In the genomic region with DNA sequence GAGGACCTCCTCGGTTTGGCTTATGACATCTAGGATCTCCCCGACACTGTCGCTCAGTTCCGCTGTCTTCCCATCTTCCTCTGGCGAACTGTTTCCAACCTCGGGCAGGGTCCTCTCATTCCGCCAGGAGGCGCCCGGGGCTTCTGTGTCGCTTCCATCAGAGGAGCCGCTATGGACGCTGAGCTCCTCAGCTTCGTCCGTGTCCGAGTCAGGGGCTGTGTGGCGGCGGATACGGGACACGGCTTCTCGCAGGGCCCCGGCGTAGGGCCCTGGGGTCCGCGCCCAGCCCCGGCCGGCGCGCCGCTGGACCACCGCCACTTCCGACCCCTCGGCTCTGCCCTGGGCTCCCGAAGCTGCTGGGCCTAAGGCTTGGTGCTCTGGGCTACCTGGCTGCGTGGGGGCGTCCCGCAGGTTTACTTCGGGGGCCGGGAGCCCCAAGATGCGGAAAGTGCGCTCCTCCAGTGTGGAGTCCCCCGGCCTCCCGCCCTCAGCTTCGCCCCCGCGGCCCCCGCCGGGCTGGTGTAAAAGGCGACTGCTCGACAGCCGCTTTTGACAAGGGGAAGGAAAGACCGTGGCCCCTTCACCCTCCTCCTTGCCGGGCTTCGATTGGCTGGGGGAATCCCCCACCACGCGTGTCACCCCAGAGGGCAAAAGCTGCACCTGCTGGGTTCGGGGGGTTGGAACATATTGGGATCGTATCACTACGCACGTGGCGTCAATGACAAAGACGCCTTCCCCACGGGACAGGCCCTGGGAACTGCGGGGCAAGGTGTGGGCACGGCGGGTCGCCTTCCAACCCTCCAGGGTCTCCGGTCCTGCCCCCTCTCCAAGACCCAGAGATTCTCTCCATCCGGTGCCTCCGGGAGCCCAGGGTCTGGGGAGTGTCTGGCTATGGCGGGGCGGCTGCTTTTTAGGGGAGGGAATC, we compare ENCODE assay signal across 9 cellular contexts. TPM values are rescaled to one million over a fixed set of nuclear protein-coding genes. Genes with fewer than 3 reads are reported as not detected.
A peak's percentile ranks its signal among the peaks of the same experiment; 100 is the strongest.
DNase-seq lines count a peak whose midpoint lies in the region; ATAC-seq and TF ChIP-seq lines count a peak whose summit lies in the region.
"Had no signal": no experiment of that assay in that cellular context is flagged by ENCODE, and none has a peak within 500 bp of the region (broad histone marks: within the 10 kb centered on the region; RNA-seq: fewer than 3 reads in every experiment).

No MANE protein-coding gene starts in this region.

- no peaks in the 10 kb centered on the region for H3K4me1 ChIP-seq in iPS-18a (ENCODE audit: control insufficient read depth, low read depth, low read length)

- peak overlapping the region; percentile 41 to 75 (median 54) for H3K4me3 Mint-ChIP-seq in brain

- no peak overlapping the region for H3K27ac ChIP-seq in iPS-18a (ENCODE audit: low read length)
- H3K27ac ChIP-seq: SJSA1 had no signal

- ATAC-seq in HG02938 (IDR thresholded peaks at IDR 0.05; ENCODE audit: unreplicated experiment) (no peak), GM21576 (IDR thresholded peaks at IDR 0.05; ENCODE audit: unreplicated experiment) (no peak)

- in situ Hi-C loops in KBM-7 (cut with MboI; ENCODE audit: low pct_unique_long_range_greater_than_20kb, low sequenced_read_pairs): no loop called here

- peaks cover 87% of the 10 kb centered on the region for H3K27me3 ChIP-seq in iPS-18a (ENCODE audit: control insufficient read depth, insufficient read depth, low read length)

- H3K9ac ChIP-seq in iPS-18a (ENCODE audit: low read length): no peak overlapping the region

- H3K4me3 ChIP-seq in iPS-18a (ENCODE audit: low read length): peak overlapping the region; percentile 52

- H3K36me3 Mint-ChIP-seq in brain: peaks cover 12% of the 10 kb centered on the region

- no peaks in the 10 kb centered on the region for H3K36me3 ChIP-seq in iPS-18a (ENCODE audit: control insufficient read depth, low read depth, low read length)

- H3K4me1 Mint-ChIP-seq in brain: peaks cover 40% of the 10 kb centered on the region

- no peaks in the 10 kb centered on the region for H3K9me3 ChIP-seq in iPS-18a (ENCODE audit: control insufficient read depth, low read depth, low read length)
- H3K9me3 ChIP-seq: SJSA1 had no signal

- peak; percentile 72 to 82 for TF ChIP-seq CTCF in brain (conservative IDR thresholded peaks at IDR 0.05)

- DNase-seq in DMS114 treated with DMSO at 0.1 percent for 48 hours (lab: John Stamatoyannopoulos, UW; ENCODE audit: unreplicated experiment): peak; percentile 39
- peak; percentile 83 for DNase-seq in KBM-7
- peak; percentile 48 for DNase-seq in T follicular helper cell (ENCODE audit: low read depth)
- DNase-seq in retina: peak; percentile 86

- peaks cover 86% of the 10 kb centered on the region for H3K27me3 Mint-ChIP-seq in brain

- H3K9me3 Mint-ChIP-seq in brain: no peaks in the 10 kb centered on the region

- peak overlapping the region in 2 of 5 experiments; percentile 12 to 22 for H3K27ac Mint-ChIP-seq in brain

RNA-seq across cellular contexts. Expression of a gene that starts 2.1 kb away (rescaled TPM):
- 41.5 TPM for polyA plus RNA-seq in brain (ENCODE audit: insufficient read depth, low read depth, low replicate concordance)

RNA-seq across cellular contexts. Expression of a gene that starts 18.9 kb away (rescaled TPM):
- not detected for polyA plus RNA-seq in brain (ENCODE audit: insufficient read depth, low read depth, low replicate concordance)

RNA-seq across cellular contexts. Expression of a gene that starts 21.5 kb away (rescaled TPM):
- polyA plus RNA-seq in brain (ENCODE audit: insufficient read depth, low read depth, low replicate concordance): 54.4 TPM

RNA-seq across cellular contexts. Expression of a gene that starts 25.5 kb away (rescaled TPM):
- 2.4 TPM for polyA plus RNA-seq in brain (ENCODE audit: insufficient read depth, low read depth, low replicate concordance)

RNA-seq across cellular contexts. Expression of a gene that starts 39.8 kb away (rescaled TPM):
- 201 TPM for polyA plus RNA-seq in brain (ENCODE audit: insufficient read depth, low read depth, low replicate concordance)
